Comparison of ENCODE assay signal across 27 cellular contexts in genomic region chr10:77699080-77699645, GRCh38.
DNase-seq lines count a peak whose midpoint lies in the region; ATAC-seq and TF ChIP-seq lines count a peak whose summit lies in the region.
"Had no signal": no experiment of that assay in that cellular context is flagged by ENCODE, and none has a peak within 500 bp of the region (broad histone marks: within the 10 kb centered on the region; RNA-seq: fewer than 3 reads in every experiment).

No MANE protein-coding gene starts in this region.

- H2AFZ ChIP-seq in mammary epithelial cell (ENCODE audit: low read depth, low read length): peak overlapping the region; percentile 25
- no peak overlapping the region for H2AFZ ChIP-seq in OCI-LY3 (ENCODE audit: low read depth, low read length)
- H2AFZ ChIP-seq: PC-9 had no signal

- dilution Hi-C loops in mammary epithelial cell (cut with HindIII; ENCODE audit: low sequenced_read_pairs): no loop called here

- no peaks in the 10 kb centered on the region for H4K20me1 ChIP-seq in mammary epithelial cell (ENCODE audit: insufficient read depth, low read length)
- no peaks in the 10 kb centered on the region for H4K20me1 ChIP-seq in OCI-LY3 (ENCODE audit: insufficient read depth, low read length)

- H3K4me3 ChIP-seq in mammary epithelial cell (replicated peaks in 1 of 3; ENCODE audit: insufficient read depth in 1 of 3, low read depth in 2 of 3, low read length in 3 of 3) (no peak overlapping the region), breast epithelium (no peak overlapping the region), OCI-LY3 (ENCODE audit: low read length) (no peak overlapping the region), aorta (ENCODE audit: low read length in 2 of 2) (no peak overlapping the region)
- H3K4me3 ChIP-seq: PC-9, prostate gland, stomach, transverse colon had no signal

- H3K79me2 ChIP-seq in mammary epithelial cell (ENCODE audit: insufficient read depth, low read length): no peaks in the 10 kb centered on the region
- peaks cover 16% of the 10 kb centered on the region for H3K79me2 ChIP-seq in OCI-LY3 (ENCODE audit: low read length)

- CTCF ChIA-PET in mammary epithelial cell (lab: Charles Lee; ENCODE audit: low non-redundant PET): no interaction called here

- in situ Hi-C loops in mammary epithelial cell (cut with MboI; ENCODE audit: low sequenced_read_pairs in 2 of 2): no loop called here
- in situ Hi-C loops in KBM-7 (cut with MboI; ENCODE audit: low pct_unique_long_range_greater_than_20kb, low sequenced_read_pairs): no loop called here

- BruUV-seq in mammary epithelial cell (replicated peaks; lab: Mats Ljungman, UMichigan): no TSS peak

- no peak overlapping the region for H3K27ac ChIP-seq in mammary epithelial cell (ENCODE audit: insufficient read depth, low read depth, low read length)
- no peak overlapping the region for H3K27ac ChIP-seq in breast epithelium
- peak overlapping the region; percentile 98 for H3K27ac ChIP-seq in OCI-LY3 (ENCODE audit: low read length)
- H3K27ac ChIP-seq in aorta (ENCODE audit: low read depth in 1 of 2, low read length in 2 of 2): no peak overlapping the region
- H3K27ac ChIP-seq: foreskin keratinocyte, KMS-11, PC-9, prostate gland, stomach, transverse colon had no signal

- H3K4me2 ChIP-seq in mammary epithelial cell (ENCODE audit: insufficient read depth, low read depth, low read length) (no peak overlapping the region), OCI-LY3 (ENCODE audit: low read length) (peak overlapping the region; percentile 32)
- H3K4me2 ChIP-seq: KMS-11, PC-9 had no signal

- H3K9ac ChIP-seq in mammary epithelial cell (ENCODE audit: insufficient read depth, low read length) (no peak overlapping the region), OCI-LY3 (ENCODE audit: low read length) (peak overlapping the region; percentile 71)
- H3K9ac ChIP-seq: KMS-11 had no signal

- TF ChIP-seq CTCF in mammary epithelial cell (conservative IDR thresholded peaks at IDR 0.05 in 1 of 2, IDR thresholded peaks at IDR 0.05 in 1 of 2; ENCODE audit: extremely low read depth in 1 of 2, insufficient read depth in 1 of 2, low read depth in 1 of 2, low read length in 2 of 2) (no peak), breast epithelium (IDR thresholded peaks at IDR 0.05) (no peak), OCI-LY3 (IDR thresholded peaks at IDR 0.05; ENCODE audit: low read depth, low read length) (no peak)

- H3K4me1 ChIP-seq in mammary epithelial cell (ENCODE audit: insufficient read depth, low read length) (peaks cover 15% of the 10 kb centered on the region), breast epithelium (no peaks in the 10 kb centered on the region), OCI-LY3 (ENCODE audit: low read length) (peaks cover 56% of the 10 kb centered on the region), aorta (ENCODE audit: control insufficient read depth in 1 of 2, insufficient read depth in 2 of 2, low read length in 2 of 2) (no peaks in the 10 kb centered on the region)
- H3K4me1 ChIP-seq: foreskin keratinocyte, prostate gland, stomach, transverse colon had no signal

- intact Hi-C loops in mammary epithelial cell (cut with micrococcal nuclease): no loop called here
- intact Hi-C loops in breast epithelium (cut with DNase I; ENCODE audit: low total_unique reads): no loop called here
- intact Hi-C loops in aorta (cut with DNase I): no loop called here

- H3K9me3 ChIP-seq in mammary epithelial cell (replicated peaks; ENCODE audit: insufficient read depth, low read length) (no peaks in the 10 kb centered on the region), breast epithelium (no peaks in the 10 kb centered on the region), OCI-LY3 (ENCODE audit: insufficient read depth, low read length) (no peaks in the 10 kb centered on the region), aorta (ENCODE audit: control insufficient read depth, low read length) (no peaks in the 10 kb centered on the region)
- H3K9me3 ChIP-seq: BE2C, prostate gland, stomach, transverse colon had no signal

- 13% methylated on average over 1 of the region's 1 CpG for WGBS in mammary epithelial cell (ENCODE audit: low coverage, missing lambda C conversion rate)
- 58 to 63% methylated on average over 1 of the region's 1 CpG for whole genome bisulfite sequencing in aorta, 2 donors

- DNase-seq in mammary epithelial cell (peak; percentile 8), breast epithelium (ENCODE audit: low spot score in 2 of 2) (no peak), DMS 273 treated with DMSO at 0.1 percent for 48 hours (lab: John Stamatoyannopoulos, UW) (no peak), KBM-7 (no peak), aorta (no peak), DMS114 treated with DMSO at 0.1 percent for 48 hours (lab: John Stamatoyannopoulos, UW; ENCODE audit: unreplicated experiment) (no peak)
- DNase-seq: activated CD4-positive, alpha-beta T cell treated with anti-CD3 and anti-CD28 coated beads, Interleukin-2, amount 50 U/mL, for 48 hours; activated CD4-positive, CD25-positive, alpha-beta regulatory T cell; activated CD8-positive, alpha-beta memory T cell treated with anti-CD3 and anti-CD28 coated beads, Interleukin-2, amount 50 U/mL, for 48 hours; activated effector memory CD4-positive, alpha-beta T cell treated with anti-CD3 and anti-CD28 coated beads, Interleukin-2, amount 50 U/mL, for 16 hours; activated naive CD8-positive, alpha-beta T cell treated with anti-CD3 and anti-CD28 coated beads, Interleukin-2, amount 50 U/mL, for 24 hours; BE2C; DMS79 treated with DMSO at 0.1 percent for 48 hours; foreskin keratinocyte; mesendoderm; MV-4-11; NCI-H146; NCI-H510A; PC-9; SHP77; stimulated activated CD4-positive, alpha-beta T cell treated with anti-CD3 and anti-CD28 coated beads, Interleukin-15, amount 100 ng/mL, for 24 hours; stomach; transverse colon had no signal

- no peak for TF ChIP-seq POLR2A in breast epithelium (IDR thresholded peaks at IDR 0.05)

- H3K27me3 ChIP-seq in mammary epithelial cell (ENCODE audit: insufficient read depth, low read length) (no peaks in the 10 kb centered on the region), breast epithelium (no peaks in the 10 kb centered on the region), OCI-LY3 (ENCODE audit: low read depth, low read length) (no peaks in the 10 kb centered on the region), aorta (ENCODE audit: control insufficient read depth in 1 of 2, insufficient read depth in 2 of 2, low read length in 1 of 2) (no peaks in the 10 kb centered on the region)
- H3K27me3 ChIP-seq: BE2C, foreskin keratinocyte, stomach, transverse colon had no signal

- H3K36me3 ChIP-seq in mammary epithelial cell (ENCODE audit: insufficient read depth, low read length): no peaks in the 10 kb centered on the region
- H3K36me3 ChIP-seq in breast epithelium: no peaks in the 10 kb centered on the region
- peaks cover 61% of the 10 kb centered on the region for H3K36me3 ChIP-seq in OCI-LY3 (replicated peaks; ENCODE audit: low read depth, low read length)
- no peaks in the 10 kb centered on the region for H3K36me3 ChIP-seq in aorta (ENCODE audit: control insufficient read depth in 1 of 2, insufficient read depth in 2 of 2, low read length in 1 of 2)
- H3K36me3 ChIP-seq: BE2C, prostate gland, stomach, transverse colon had no signal

- ATAC-seq in HG02678 (IDR thresholded peaks at IDR 0.05; ENCODE audit: unreplicated experiment) (peak; percentile 57), aorta (ENCODE audit: low FRiP score) (no peak)
- ATAC-seq: activated naive CD8-positive, alpha-beta T cell treated with anti-CD3 and anti-CD28 coated beads, Interleukin-2, amount 50 U/mL, for 24 hours; foreskin keratinocyte had no signal
